3 cellular contexts compared by ENCODE assay signal in genomic region chr19:8341504-8341903, GRCh38. TPM values are rescaled to one million over a fixed set of nuclear protein-coding genes. Genes with fewer than 3 reads are reported as not detected.
"Had no signal": no experiment of that assay in that cellular context is flagged by ENCODE, and none has a peak within 500 bp of the region (broad histone marks: within the 10 kb centered on the region; RNA-seq: fewer than 3 reads in every experiment).

No MANE protein-coding gene starts in this region.

RNA-seq across cellular contexts. Expression of gene KANK3, which starts 1.6 kb away (rescaled TPM):
- total RNA-seq: osteoblast had no signal

RNA-seq across cellular contexts. Expression of gene ANGPTL4, which starts 22.5 kb away (rescaled TPM):
- total RNA-seq: activated B cell treated with CpG ODN at 0.5 μM for 24 hours, neural crest cell had no signal
